ENCODE assay signal across 8 cellular contexts in genomic region chr2:66587216-66587615, GRCh38.
A peak's percentile ranks its signal among the peaks of the same experiment; 100 is the strongest.
DNase-seq lines count a peak whose midpoint lies in the region; TF ChIP-seq lines count a peak whose summit lies in the region.

No MANE protein-coding gene starts in this region.

- no peaks in the 10 kb centered on the region for H3K36me3 ChIP-seq in SK-N-SH (replicated peaks in 1 of 2; ENCODE audit: control insufficient read depth in 1 of 2, insufficient read depth in 2 of 2, low read length in 1 of 2)

- DNase-seq in COLO668 (lab: John Stamatoyannopoulos, UW; ENCODE audit: unreplicated experiment) (peak; percentile 20), HFFc6 (no peak), SK-N-SH (no peak), left kidney (ENCODE audit: low read depth, low spot score) (peak; percentile 70), NCI-H774 (lab: John Stamatoyannopoulos, UW) (no peak), NCI-H2196 (lab: John Stamatoyannopoulos, UW; ENCODE audit: unreplicated experiment) (no peak), inferior parietal cortex (ENCODE audit: extremely low spot score) (no peak), GM19238 (ENCODE audit: insufficient read length, low spot score) (no peak)

- H3K4me3 ChIP-seq in SK-N-SH (ENCODE audit: low read depth in 2 of 2, low read length in 1 of 2), result no peak overlapping the region

- no peaks in the 10 kb centered on the region for H3K27me3 Mint-ChIP-seq in HFFc6 (ENCODE audit: insufficient read depth)

- H3K79me2 ChIP-seq in SK-N-SH (ENCODE audit: insufficient read depth), result no peaks in the 10 kb centered on the region

- no peaks in the 10 kb centered on the region for H3K36me3 Mint-ChIP-seq in HFFc6 (ENCODE audit: low read depth)

- no peaks in the 10 kb centered on the region for H4K20me1 ChIP-seq in SK-N-SH (ENCODE audit: insufficient read depth)

- H3K27me3 ChIP-seq in SK-N-SH (ENCODE audit: insufficient read depth), result no peaks in the 10 kb centered on the region

- H3K4me3 Mint-ChIP-seq in HFFc6, result no peak overlapping the region

- TF ChIP-seq RAD21 in SK-N-SH (IDR thresholded peaks at IDR 0.05; ENCODE audit: low read length), result peak; percentile 43

- no peaks in the 10 kb centered on the region for H3F3A ChIP-seq in SK-N-SH (replicated peaks; ENCODE audit: insufficient read depth)

- POLR2A ChIA-PET in SK-N-SH (lab: Yijun Ruan, JAX), result no interaction called here

- H3K27ac ChIP-seq in SK-N-SH (ENCODE audit: low read depth in 2 of 2, low read length in 1 of 2), result no peak overlapping the region

- no peak overlapping the region for H3K27ac Mint-ChIP-seq in HFFc6

- no peak overlapping the region for H3K9ac ChIP-seq in SK-N-SH

- TF ChIP-seq EP300 in SK-N-SH (IDR thresholded peaks at IDR 0.05; ENCODE audit: borderline replicate concordance in 1 of 2, low read depth in 1 of 2, low read length in 1 of 2), result no peak

- H3K9me2 ChIP-seq in SK-N-SH, result no peaks in the 10 kb centered on the region; the same call in 1 of the 2 replicates

- CTCF ChIA-PET in SK-N-SH (lab: Yijun Ruan, JAX), result interaction anchor here (1.1 to 1.4 kb wide), 3 partner anchors 9 to 1064 kb away, joined by 3 to 4 read pairs (median 4); no protein-coding TSS in a partner anchor

- no peaks in the 10 kb centered on the region for H3K4me1 Mint-ChIP-seq in HFFc6 (ENCODE audit: low read depth)

- H3K9me3 ChIP-seq in SK-N-SH, result no peaks in the 10 kb centered on the region

- peak; percentile 32; the same call in 1 of the 2 replicates for TF ChIP-seq CTCF in HFFc6 (IDR thresholded peaks at IDR 0.05)
- peak; percentile 22; the same call in 1 of the 2 replicates for TF ChIP-seq CTCF in SK-N-SH (IDR thresholded peaks at IDR 0.05)

- H3K4me1 ChIP-seq in SK-N-SH (ENCODE audit: control insufficient read depth in 1 of 2, insufficient read depth in 2 of 2, low read depth in 1 of 2, low read length in 1 of 2), result peaks cover 0 to 3% of the 10 kb centered on the region in 2 experiments; a peak in 1 of 4 replicates

- WGBS in SK-N-SH (ENCODE audit: low lambda C conversion rate), result 76% methylated on average over 4 of the region's 4 CpGs

- H2AFZ ChIP-seq in SK-N-SH (ENCODE audit: low read depth), result no peak overlapping the region

- no peaks in the 10 kb centered on the region for H3K9me3 Mint-ChIP-seq in HFFc6

- H3K4me2 ChIP-seq in SK-N-SH, result no peak overlapping the region

TF ChIP-seq in SK-N-SH, 30 proteins besides CTCF, POLR2A, EP300 and RAD21:
- no peak for TF ChIP-seq RFX5 (IDR thresholded peaks at IDR 0.05; ENCODE audit: low read length)
- TF ChIP-seq GABPA (IDR thresholded peaks at IDR 0.05; ENCODE audit: low read depth), result no peak
- no peak for TF ChIP-seq GATA2 (CRISPR knock-in tag; IDR thresholded peaks at IDR 0.05)
- TF ChIP-seq SMC3 (IDR thresholded peaks at IDR 0.05; ENCODE audit: low read depth, low read length), result peak; percentile 33; the same call in 1 of the 2 replicates
- no peak for TF ChIP-seq FOXM1 (IDR thresholded peaks at IDR 0.05; ENCODE audit: low read depth)
- no peak for TF ChIP-seq FOSL2 (IDR thresholded peaks at IDR 0.05; ENCODE audit: borderline replicate concordance, low read depth)
TF ChIP-seq in SK-N-SH: peak in this region for 1.

Comparison
In these comparisons a context has a peak if more than half of its experiments do, and no peak if none do; other contexts are left out.
1. DNase-seq: peak in COLO668 (single experiment) and left kidney (single experiment); none in HFFc6 (single experiment), SK-N-SH (single experiment), NCI-H774 (single experiment), NCI-H2196 (single experiment), inferior parietal cortex (single experiment) and GM19238 (single experiment).